ENCODE assay signal across 16 cellular contexts in genomic region chr19:33715462-33715861, GRCh38.
"Had no signal": no experiment of that assay in that cellular context is flagged by ENCODE, and none has a peak within 500 bp of the region (broad histone marks: within the 10 kb centered on the region; RNA-seq: fewer than 3 reads in every experiment).

No MANE protein-coding gene starts in this region.

- H3K4me3 Mint-ChIP-seq: naive thymus-derived CD4-positive, alpha-beta T cell; nephron progenitor cell; stimulated activated memory B cell treated with anti-CD40 and anti-IgM and Interleukin-4, amounts not matched to agents 10 μg/mL and 1 μg/mL and 100 μg/mL, for 72 hours; stimulated activated naive CD8-positive, alpha-beta T cell treated with anti-CD3 and anti-CD28 coated beads, Interleukin-15, Interleukin-2, amounts not matched to agents 100 ng/mL and 50 ng/mL, for 24 hours had no signal

- H3K27ac Mint-ChIP-seq: naive thymus-derived CD4-positive, alpha-beta T cell; nephron progenitor cell; stimulated activated memory B cell treated with anti-CD40 and anti-IgM and Interleukin-4, amounts not matched to agents 10 μg/mL and 1 μg/mL and 100 μg/mL, for 72 hours; stimulated activated naive CD8-positive, alpha-beta T cell treated with anti-CD3 and anti-CD28 coated beads, Interleukin-15, Interleukin-2, amounts not matched to agents 100 ng/mL and 50 ng/mL, for 24 hours had no signal

- H3K27me3 Mint-ChIP-seq: stimulated activated memory B cell treated with anti-CD40 and anti-IgM and Interleukin-4, amounts not matched to agents 10 μg/mL and 1 μg/mL and 100 μg/mL, for 72 hours had no signal

- H3K36me3 ChIP-seq: esophagus muscularis mucosa, neutrophil, right atrium auricular region, transverse colon had no signal

- H3K4me3 ChIP-seq: esophagus muscularis mucosa, hepatocyte, right atrium auricular region, smooth muscle cell, testis, transverse colon had no signal

- H3K9me3 ChIP-seq: neutrophil, testis, transverse colon had no signal

- DNase-seq: central memory CD4-positive, alpha-beta T cell; effector memory CD4-positive, alpha-beta T cell; head of caudate nucleus; naive thymus-derived CD4-positive, alpha-beta T cell; nephron progenitor cell; stimulated activated CD4-positive, alpha-beta T cell treated with anti-CD3 and anti-CD28 coated beads, Interleukin-4, amount 100 ng/mL, for 1 hour; testis; transverse colon had no signal

- H2AFZ ChIP-seq: hepatocyte had no signal

- H3K36me3 Mint-ChIP-seq: stimulated activated memory B cell treated with anti-CD40 and anti-IgM and Interleukin-4, amounts not matched to agents 10 μg/mL and 1 μg/mL and 100 μg/mL, for 72 hours had no signal

- H3K79me2 ChIP-seq: hepatocyte had no signal

- H3K27me3 ChIP-seq: hepatocyte, neutrophil, right atrium auricular region, testis, transverse colon had no signal

- H3K9me3 Mint-ChIP-seq: nephron progenitor cell had no signal

- H3K27ac ChIP-seq: epithelial cell of prostate, esophagus muscularis mucosa, hepatocyte, neutrophil, right atrium auricular region, testis, transverse colon had no signal

- H3K4me1 Mint-ChIP-seq: naive thymus-derived CD4-positive, alpha-beta T cell; stimulated activated memory B cell treated with anti-CD40 and anti-IgM and Interleukin-4, amounts not matched to agents 10 μg/mL and 1 μg/mL and 100 μg/mL, for 72 hours had no signal

- H3K4me1 ChIP-seq: esophagus muscularis mucosa, right atrium auricular region, testis, transverse colon had no signal

- ATAC-seq: naive thymus-derived CD4-positive, alpha-beta T cell; stimulated activated memory B cell treated with anti-CD40 and anti-IgM and Interleukin-4, amounts not matched to agents 10 μg/mL and 1 μg/mL and 100 μg/mL, for 72 hours had no signal

- H3K4me2 ChIP-seq: hepatocyte, smooth muscle cell had no signal
